Comparison of ENCODE assay signal across 8 cellular contexts in genomic region chr22:36386900-36387663, GRCh38. TPM values are rescaled to one million over a fixed set of nuclear protein-coding genes. Genes with fewer than 3 reads are reported as not detected.
A peak's percentile ranks its signal among the peaks of the same experiment; 100 is the strongest.
DNase-seq lines count a peak whose midpoint lies in the region; ATAC-seq and FAIRE-seq lines count a peak whose summit lies in the region.

No MANE protein-coding gene starts in this region.

- H3K9me3 Mint-ChIP-seq in activated CD4-positive, alpha-beta T cell treated with anti-CD3 and anti-CD28 coated beads, Interleukin-2, amount 10 ng/mL, durations not matched to agents 7 days and 5 days: no peaks in the 10 kb centered on the region
- H3K9me3 Mint-ChIP-seq in naive thymus-derived CD8-positive, alpha-beta T cell: no peaks in the 10 kb centered on the region

- peak; percentile 61 to 64 for DNase-seq in AML-193 (lab: John Stamatoyannopoulos, UW)
- peak; percentile 62 for DNase-seq in activated CD4-positive, alpha-beta T cell treated with anti-CD3 and anti-CD28 coated beads, Interleukin-2, amount 10 ng/mL, durations not matched to agents 7 days and 5 days
- peak in 3 of 10 donors; percentile 38 to 59 (median 40) for DNase-seq in naive thymus-derived CD8-positive, alpha-beta T cell
- DNase-seq in urothelium cell line (ENCODE audit: low spot score): peak; percentile 45
- DNase-seq in LoVo (ENCODE audit: low spot score): no peak

- peaks cover 49% of the 10 kb centered on the region for H3K4me1 Mint-ChIP-seq in activated CD4-positive, alpha-beta T cell treated with anti-CD3 and anti-CD28 coated beads, Interleukin-2, amount 10 ng/mL, durations not matched to agents 7 days and 5 days
- peaks cover 20 to 64% (median 43%) of the 10 kb centered on the region in 4 donors for H3K4me1 Mint-ChIP-seq in naive thymus-derived CD8-positive, alpha-beta T cell

- FAIRE-seq in urothelium cell line (lab: Jason Lieb, UNC): no peak

- no peaks in the 10 kb centered on the region for H3K27me3 Mint-ChIP-seq in activated CD4-positive, alpha-beta T cell treated with anti-CD3 and anti-CD28 coated beads, Interleukin-2, amount 10 ng/mL, durations not matched to agents 7 days and 5 days
- no peaks in the 10 kb centered on the region for H3K27me3 Mint-ChIP-seq in naive thymus-derived CD8-positive, alpha-beta T cell

- POLR2A ChIA-PET in activated CD4-positive, alpha-beta T cell treated with anti-CD3 and anti-CD28 coated beads, Interleukin-2, amount 10 ng/mL, durations not matched to agents 7 days and 5 days (lab: Charles Lee): interaction anchor here (2.0 kb wide), 1 partner anchor 8 kb away, joined by 8 read pairs; no protein-coding TSS in a partner anchor
- POLR2A ChIA-PET in naive thymus-derived CD8-positive, alpha-beta T cell (lab: Charles Lee): interaction anchor here (0.7 to 51.6 kb wide), 12 partner anchors 10 to 95 kb away, joined by 3 to 2215 read pairs (median 6); partner anchors contain the start of gene TXN2

- CTCF ChIA-PET in activated CD4-positive, alpha-beta T cell treated with anti-CD3 and anti-CD28 coated beads, Interleukin-2, amount 10 ng/mL, durations not matched to agents 7 days and 5 days (lab: Charles Lee): interaction anchor here (0.6 to 2.7 kb wide), 11 partner anchors 8 to 87 kb away, joined by 3 to 10 read pairs (median 4); no protein-coding TSS in a partner anchor

- peaks cover 41% of the 10 kb centered on the region for H3K36me3 Mint-ChIP-seq in activated CD4-positive, alpha-beta T cell treated with anti-CD3 and anti-CD28 coated beads, Interleukin-2, amount 10 ng/mL, durations not matched to agents 7 days and 5 days (ENCODE audit: low read depth)
- peaks cover 4 to 20% (median 18%) of the 10 kb centered on the region in 3 donors for H3K36me3 Mint-ChIP-seq in naive thymus-derived CD8-positive, alpha-beta T cell

- H3K27ac Mint-ChIP-seq in activated CD4-positive, alpha-beta T cell treated with anti-CD3 and anti-CD28 coated beads, Interleukin-2, amount 10 ng/mL, durations not matched to agents 7 days and 5 days: peak overlapping the region; percentile 96
- peak overlapping the region; percentile 72 to 99 (median 96) for H3K27ac Mint-ChIP-seq in naive thymus-derived CD8-positive, alpha-beta T cell

- H3K4me3 Mint-ChIP-seq in activated CD4-positive, alpha-beta T cell treated with anti-CD3 and anti-CD28 coated beads, Interleukin-2, amount 10 ng/mL, durations not matched to agents 7 days and 5 days: peak overlapping the region; percentile 83
- H3K4me3 Mint-ChIP-seq in naive thymus-derived CD8-positive, alpha-beta T cell: peak overlapping the region; percentile 84 to 98 (median 92)

- ATAC-seq in GM18909 (IDR thresholded peaks at IDR 0.05; ENCODE audit: poor library complexity, unreplicated experiment) (peak; percentile 17), HG03565 (IDR thresholded peaks at IDR 0.05; ENCODE audit: unreplicated experiment) (peak; percentile 2), esophagus mucosa (peak; percentile 40)
- ATAC-seq in naive thymus-derived CD8-positive, alpha-beta T cell: peak in 1 of 2 donors; percentile 5

RNA-seq across cellular contexts. Expression of gene MYH9, which starts 0.7 kb away (rescaled TPM):
- 1,000 to 10,000 TPM in 1 of 2 experiments, 100 to 1,000 TPM in 1; 881 to 1,009 TPM for total RNA-seq in activated CD4-positive, alpha-beta T cell treated with anti-CD3 and anti-CD28 coated beads, Interleukin-2, amount 10 ng/mL, durations not matched to agents 7 days and 5 days
- 487 TPM for total RNA-seq in esophagus mucosa
- 100 to 1,000 TPM; 711 to 718 TPM for total RNA-seq in naive thymus-derived CD8-positive, alpha-beta T cell
- 100 to 1,000 TPM in 2 of 3 donors, 10 to 100 TPM in 1; 51.2 to 389 (median 105) TPM for polyA plus RNA-seq in naive thymus-derived CD8-positive, alpha-beta T cell
